9 cellular contexts compared by ENCODE assay signal in genomic region chr20:45716141-45716688, GRCh38. TPM values are rescaled to one million over a fixed set of nuclear protein-coding genes. Genes with fewer than 3 reads are reported as not detected.
"Had no signal": no experiment of that assay in that cellular context is flagged by ENCODE, and none has a peak within 500 bp of the region (broad histone marks: within the 10 kb centered on the region; RNA-seq: fewer than 3 reads in every experiment).

No MANE protein-coding gene starts in this region.

RNA-seq across cellular contexts. Expression of gene SPINT4, which starts 5.9 kb away (rescaled TPM):
- total RNA-seq: HT-29, K562, LHCN-M2, PC-9, Peyer's patch, Right ventricle myocardium inferior, RPMI7951, SJCRH30, T-helper 17 cell had no signal
- polyA plus RNA-seq: K562 had no signal

RNA-seq across cellular contexts. Expression of gene WFDC10B, which starts 11.4 kb away (rescaled TPM):
- total RNA-seq: HT-29, K562, LHCN-M2, PC-9, Peyer's patch, Right ventricle myocardium inferior, SJCRH30, T-helper 17 cell had no signal
- polyA plus RNA-seq: K562 had no signal

RNA-seq across cellular contexts. Expression of gene WFDC13, which starts 14.4 kb away (rescaled TPM):
- total RNA-seq: HT-29, K562, LHCN-M2, PC-9, Peyer's patch, Right ventricle myocardium inferior, RPMI7951, SJCRH30, T-helper 17 cell had no signal
- polyA plus RNA-seq: K562 had no signal

RNA-seq across cellular contexts. Expression of gene WFDC11, which starts 46.2 kb away (rescaled TPM):
- total RNA-seq: HT-29, K562, LHCN-M2, PC-9, Peyer's patch, Right ventricle myocardium inferior, RPMI7951, SJCRH30, T-helper 17 cell had no signal
- polyA plus RNA-seq: K562 had no signal
